8 cellular contexts compared by ENCODE assay signal in genomic region chr20:21102252-21102609, GRCh38. TPM values are rescaled to one million over a fixed set of nuclear protein-coding genes. Genes with fewer than 3 reads are reported as not detected.
DNase-seq lines count a peak whose midpoint lies in the region; ATAC-seq, FAIRE-seq and TF ChIP-seq lines count a peak whose summit lies in the region.

No MANE protein-coding gene starts in this region.

- no peak for DNase-seq in CD14-positive monocyte (ENCODE audit: low spot score)
- DNase-seq in H1 (ENCODE audit: low read depth in 1 of 2, low spot score in 2 of 2): peak in 1 of 2 experiments; percentile 76
- no peak for DNase-seq in natural killer cell treated with Interleukin-12 subunit alpha and Interleukin-12 subunit beta and Interleukin-15 and Interleukin-18, amount 100 ng/mL, for 72 hours (ENCODE audit: low spot score)
- no peak for DNase-seq in NCI-H2196 treated with DMSO at 0.1 percent for 48 hours (lab: John Stamatoyannopoulos, UW; ENCODE audit: unreplicated experiment)

- no peak overlapping the region for H3K4ac ChIP-seq in H1 (replicated peaks; ENCODE audit: insufficient read length, low read depth, low read length)

- peaks cover 50% of the 10 kb centered on the region for H3K4me1 Mint-ChIP-seq in CD14-positive monocyte
- peaks cover 20 to 26% of the 10 kb centered on the region in 2 donors for H3K4me1 Mint-ChIP-seq in natural killer cell treated with Interleukin-12 subunit alpha and Interleukin-12 subunit beta and Interleukin-15 and Interleukin-18, amount 100 ng/mL, for 72 hours (ENCODE audit: low read depth in 2 of 2)

- peak overlapping the region; percentile 77 for H3K4me2 ChIP-seq in Loucy (ENCODE audit: low read depth, low read length, poor library complexity, severe bottlenecking)
- peak overlapping the region; percentile 97 to 98 for H3K4me2 ChIP-seq in H1 (ENCODE audit: insufficient read depth in 1 of 2, low read depth in 2 of 2, low read length in 2 of 2)

- intact Hi-C loops in CD14-positive monocyte (cut with micrococcal nuclease): no loop called here

- POLR2A ChIA-PET in H1 (lab: Charles Lee; ENCODE audit: partially characterized antibody): interaction anchor here (0.6 to 4.0 kb wide), 16 partner anchors 12 to 237 kb away, joined by 3 to 20 read pairs (median 5); partner anchors contain the start of genes KIZ and XRN2

- H3K9me3 ChIP-seq in Loucy (ENCODE audit: insufficient read depth, low read depth, low read length) (no peaks in the 10 kb centered on the region), H1 (ENCODE audit: insufficient read depth in 2 of 2, low read depth in 1 of 2, low read length in 1 of 2) (no peaks in the 10 kb centered on the region)

- TF ChIP-seq EP300 in H1 (IDR thresholded peaks at IDR 0.05; ENCODE audit: borderline replicate concordance in 1 of 2, low read depth in 2 of 2, low read length in 2 of 2): no peak

- peaks cover 2 to 22% of the 10 kb centered on the region in 2 donors for H3K36me3 Mint-ChIP-seq in CD14-positive monocyte
- H3K36me3 Mint-ChIP-seq in natural killer cell treated with Interleukin-12 subunit alpha and Interleukin-12 subunit beta and Interleukin-15 and Interleukin-18, amount 100 ng/mL, for 72 hours: no peaks in the 10 kb centered on the region

- H3K79me1 ChIP-seq in H1 (ENCODE audit: low read depth, low read length): no peaks in the 10 kb centered on the region

- peak overlapping the region; percentile 69 for H3K4me3 ChIP-seq in Loucy (ENCODE audit: low read length, poor library complexity, severe bottlenecking)
- peak overlapping the region; percentile 39 to 78 (median 47) for H3K4me3 ChIP-seq in H1 (ENCODE audit: extremely low read depth in 1 of 4, insufficient read depth in 2 of 4, low read depth in 3 of 4, low read length in 4 of 4)

- TF ChIP-seq RAD21 in H1 (IDR thresholded peaks at IDR 0.05 in 1 of 2, conservative IDR thresholded peaks at IDR 0.05 in 1 of 2; ENCODE audit: low read depth in 2 of 2, low read length in 2 of 2): 0 out of 4 replicates have a peak, but pooled peaks of 1 of the 2 experiments have one; percentile 8

- CTCF ChIA-PET in H1 (lab: Charles Lee; ENCODE audit: partially characterized antibody): interaction anchor here (0.6 to 3.5 kb wide), 21 partner anchors 11 to 427 kb away, joined by 3 to 23 read pairs (median 5); partner anchors contain the start of gene KIZ

- H3K27ac ChIP-seq in H1 (ENCODE audit: low read depth, low read length): no peak overlapping the region

- no peaks in the 10 kb centered on the region for H4K20me1 ChIP-seq in Loucy (ENCODE audit: insufficient read depth, low read length, poor library complexity, severe bottlenecking)
- H4K20me1 ChIP-seq in H1 (replicated peaks in 1 of 2; ENCODE audit: control insufficient read depth in 1 of 2, insufficient read depth in 2 of 2, low read length in 2 of 2): peaks cover 0 to 5% of the 10 kb centered on the region in 2 experiments

- no peaks in the 10 kb centered on the region for H3F3A ChIP-seq in Loucy (ENCODE audit: low read depth)

- no peak overlapping the region for H3K23ac ChIP-seq in H1 (ENCODE audit: insufficient read length)

- no peak overlapping the region for H2BK20ac ChIP-seq in H1 (ENCODE audit: low read length)

- TF ChIP-seq POLR2A in H1 (IDR thresholded peaks at IDR 0.05; ENCODE audit: control extremely low read depth in 1 of 2, low read depth in 2 of 2, low read length in 2 of 2): no peak

- H3K4me3 Mint-ChIP-seq in CD14-positive monocyte: peak overlapping the region; percentile 95 to 97
- H3K4me3 Mint-ChIP-seq in natural killer cell treated with Interleukin-12 subunit alpha and Interleukin-12 subunit beta and Interleukin-15 and Interleukin-18, amount 100 ng/mL, for 72 hours: peak overlapping the region; percentile 80

- TF ChIP-seq CTCF in CD14-positive monocyte (IDR thresholded peaks at IDR 0.05): no peak
- no peak; the same call in 1 of the 2 replicates for TF ChIP-seq CTCF in Loucy (conservative IDR thresholded peaks at IDR 0.05; ENCODE audit: low read length)
- TF ChIP-seq CTCF in H1 (IDR thresholded peaks at IDR 0.05; ENCODE audit: control extremely low read depth in 1 of 3, insufficient read depth in 1 of 3, low read depth in 1 of 3, low read length in 3 of 3): peak; percentile 4 to 11 (median 9); a peak in 2 of 4 replicates

- H2BK5ac ChIP-seq in H1 (ENCODE audit: low read depth, low read length): peak overlapping the region; percentile 42; the same call in 1 of the 2 replicates

- no peaks in the 10 kb centered on the region for H3K27me3 ChIP-seq in Loucy (ENCODE audit: insufficient read depth, low read length, poor library complexity, severe bottlenecking)
- H3K27me3 ChIP-seq in H1 (replicated peaks in 1 of 4; ENCODE audit: control insufficient read depth in 3 of 4, extremely low read depth in 1 of 4, insufficient read depth in 3 of 4, low read length in 3 of 4): peaks cover 36 to 99% (median 87%) of the 10 kb centered on the region in 4 experiments

- H3K79me2 ChIP-seq in Loucy (ENCODE audit: insufficient read depth, low read length) (no peaks in the 10 kb centered on the region), H1 (ENCODE audit: control insufficient read depth in 1 of 2, insufficient read depth in 2 of 2, low read length in 2 of 2) (no peaks in the 10 kb centered on the region)

- no peak overlapping the region for H2BK15ac ChIP-seq in H1 (ENCODE audit: low read length)

- H4K5ac ChIP-seq in H1 (ENCODE audit: insufficient read length, low read depth, low read length): peak overlapping the region; percentile 10

- H3K18ac ChIP-seq in H1 (ENCODE audit: extremely low read depth, low read length): no peak overlapping the region; the same call in 1 of the 2 replicates

- H3K23me2 ChIP-seq in H1 (ENCODE audit: low read depth, low read length): peaks cover 32% of the 10 kb centered on the region

- peak overlapping the region; percentile 87 for H2BK12ac ChIP-seq in H1 (ENCODE audit: low read depth, low read length)

- peak overlapping the region; percentile 41 for H4K91ac ChIP-seq in H1 (replicated peaks; ENCODE audit: insufficient read length, low read length)

- H2AFZ ChIP-seq in Loucy (ENCODE audit: low read length) (peak overlapping the region; percentile 87), H1 (ENCODE audit: low read length) (peak overlapping the region; percentile 79; the same call in 1 of the 2 replicates)

- whole genome bisulfite sequencing in H1 (ENCODE audit: extremely low coverage in 1 of 2, insufficient coverage in 1 of 2, insufficient read length in 1 of 2, insufficient replicate concordance in 2 of 2, low coverage in 1 of 2, low lambda C conversion rate in 2 of 2, missing lambda C conversion rate in 1 of 2), 2 experiments: 5% methylated on average over 10 of the region's 13 CpGs; no CpG with 5 or more reads in 1 of the 2 experiments

- H3K9me3 Mint-ChIP-seq in CD14-positive monocyte: peaks cover 0 to 51% (median 26%) of the 10 kb centered on the region in 7 donors
- no peaks in the 10 kb centered on the region for H3K9me3 Mint-ChIP-seq in natural killer cell treated with Interleukin-12 subunit alpha and Interleukin-12 subunit beta and Interleukin-15 and Interleukin-18, amount 100 ng/mL, for 72 hours

- H3K14ac ChIP-seq in H1 (ENCODE audit: insufficient read length): no peak overlapping the region

- no peak for ATAC-seq in natural killer cell treated with Interleukin-12 subunit alpha and Interleukin-12 subunit beta and Interleukin-15 and Interleukin-18, amount 100 ng/mL, for 72 hours
- ATAC-seq in GM21737 (IDR thresholded peaks at IDR 0.05; ENCODE audit: unreplicated experiment) (no peak), GM18868 (IDR thresholded peaks at IDR 0.05; ENCODE audit: unreplicated experiment) (no peak), HG02981 (IDR thresholded peaks at IDR 0.05; ENCODE audit: unreplicated experiment) (no peak)

- peak overlapping the region in 5 of 7 donors; percentile 6 to 82 (median 55) for H3K27ac Mint-ChIP-seq in CD14-positive monocyte
- H3K27ac Mint-ChIP-seq in natural killer cell treated with Interleukin-12 subunit alpha and Interleukin-12 subunit beta and Interleukin-15 and Interleukin-18, amount 100 ng/mL, for 72 hours: peak overlapping the region in 1 of 2 donors; percentile 99

- FAIRE-seq in H1 (lab: Jason Lieb, UNC): no peak

- H3K36me3 ChIP-seq in Loucy (ENCODE audit: insufficient read depth, low read length) (no peaks in the 10 kb centered on the region), H1 (ENCODE audit: control insufficient read depth in 2 of 4, insufficient read depth in 4 of 4, low read length in 3 of 4) (no peaks in the 10 kb centered on the region)

- peaks cover 18% of the 10 kb centered on the region for H3K4me1 ChIP-seq in Loucy (ENCODE audit: insufficient read depth, low read length, poor library complexity, severe bottlenecking)
- H3K4me1 ChIP-seq in H1 (replicated peaks in 1 of 4; ENCODE audit: control insufficient read depth in 3 of 4, insufficient read depth in 4 of 4, low read length in 3 of 4): peaks cover 10 to 28% (median 17%) of the 10 kb centered on the region in 4 experiments

- peak overlapping the region; percentile 59 for H3K9ac ChIP-seq in Loucy (ENCODE audit: low read depth, low read length, poor library complexity, severe bottlenecking)
- H3K9ac ChIP-seq in H1 (replicated peaks in 1 of 4; ENCODE audit: extremely low read depth in 1 of 4, low read depth in 3 of 4, low read length in 3 of 4): no peak overlapping the region; a peak in 1 of 7 replicates

- H2AK5ac ChIP-seq in H1 (ENCODE audit: low read depth, low read length): no peak overlapping the region

- H3K27me3 Mint-ChIP-seq in CD14-positive monocyte (ENCODE audit: low read depth in 3 of 3): peaks cover 76 to 95% (median 94%) of the 10 kb centered on the region in 3 donors
- peaks cover 34 to 41% of the 10 kb centered on the region in 2 donors for H3K27me3 Mint-ChIP-seq in natural killer cell treated with Interleukin-12 subunit alpha and Interleukin-12 subunit beta and Interleukin-15 and Interleukin-18, amount 100 ng/mL, for 72 hours

- H2BK120ac ChIP-seq in H1 (replicated peaks; ENCODE audit: low read depth, low read length): peak overlapping the region; percentile 55

- H3K56ac ChIP-seq in H1 (replicated peaks; ENCODE audit: insufficient read length, low read depth, low read length): no peak overlapping the region

- H3K9me2 ChIP-seq in Loucy (replicated peaks; ENCODE audit: low read depth, low read length): no peaks in the 10 kb centered on the region

- H4K8ac ChIP-seq in H1 (ENCODE audit: extremely low read depth, insufficient read depth, low read length): no peak overlapping the region

RNA-seq across cellular contexts. Expression of gene LINC00237, which starts 3.9 kb away (rescaled TPM):
- polyA plus RNA-seq in CD14-positive monocyte (under 1 TPM; 0.31 to 0.39 TPM), H1 (2011; rRNA removed) (0.22 and 1.4 TPM in 2 replicates)
- total RNA-seq in H1 (2021; fragmentation: NEBNext Ultra II Directional; extraction: Animal tissue kit (Norgen Biotek cat#: 25700)): 0.28 and 0.69 TPM in 2 replicates
- polyA plus RNA-seq in H1 (2011; cell fraction: cytosol; rRNA removed): 3.6 TPM
- 0.74 TPM for polyA plus RNA-seq in H1 (2011; cell fraction: nucleus; rRNA removed)
- polyA plus RNA-seq in H1 (2012, experiment 1 of 2): 0.24 to 1.4 TPM (median 0.40 TPM) in 4 replicates
- polyA plus RNA-seq in H1 (2012, experiment 2 of 2): not detected
- polyA plus RNA-seq in H1 (2013, experiment 1 of 2): 0.28 TPM
- 0.55 TPM for polyA plus RNA-seq in H1 (2013, experiment 2 of 2)
- 0.29 and 0.66 TPM in 2 replicates for polyA minus RNA-seq in H1 (2011; rRNA and poly(A)+ RNA removed)
- not detected for polyA minus RNA-seq in H1 (2011; cell fraction: cytosol; rRNA and poly(A)+ RNA removed)
- not detected for polyA minus RNA-seq in H1 (2011; cell fraction: nucleus; rRNA and poly(A)+ RNA removed)
- not detected for total RNA-seq in natural killer cell treated with Interleukin-12 subunit alpha and Interleukin-12 subunit beta and Interleukin-15 and Interleukin-18, amount 100 ng/mL, for 72 hours

RNA-seq across cellular contexts. Expression of gene KIZ, which starts 23.7 kb away (rescaled TPM):
- 10 to 100 TPM in 1 of 2 donors, 1 to 10 TPM in 1; 7.2 to 10.2 TPM for polyA plus RNA-seq in CD14-positive monocyte
- total RNA-seq in H1 (2021; fragmentation: NEBNext Ultra II Directional; extraction: Animal tissue kit (Norgen Biotek cat#: 25700)): 47.9 and 51.7 TPM in 2 replicates
- polyA plus RNA-seq in H1 (2011; rRNA removed): 12.7 and 13.0 TPM in 2 replicates
- polyA plus RNA-seq in H1 (2011; cell fraction: cytosol; rRNA removed): 26.3 TPM
- 36.0 TPM for polyA plus RNA-seq in H1 (2011; cell fraction: nucleus; rRNA removed)
- polyA plus RNA-seq in H1 (2012, experiment 1 of 2): 20.3 to 41.2 TPM (median 27.0 TPM) in 4 replicates
- polyA plus RNA-seq in H1 (2012, experiment 2 of 2): 2.5 TPM
- 47.2 TPM for polyA plus RNA-seq in H1 (2013, experiment 1 of 2)
- 45.8 TPM for polyA plus RNA-seq in H1 (2013, experiment 2 of 2)
- 16.4 and 25.0 TPM in 2 replicates for polyA minus RNA-seq in H1 (2011; rRNA and poly(A)+ RNA removed)
- polyA minus RNA-seq in H1 (2011; cell fraction: cytosol; rRNA and poly(A)+ RNA removed): 21.0 TPM
- polyA minus RNA-seq in H1 (2011; cell fraction: nucleus; rRNA and poly(A)+ RNA removed): 30.8 TPM
- 10 to 100 TPM; 10.5 to 20.6 TPM for total RNA-seq in natural killer cell treated with Interleukin-12 subunit alpha and Interleukin-12 subunit beta and Interleukin-15 and Interleukin-18, amount 100 ng/mL, for 72 hours

Comparison
In these comparisons a context has a peak if more than half of its experiments do, and no peak if none do; other contexts are left out.
1. CTCF ChIP-seq: peak in H1 (3 of 3); none in CD14-positive monocyte (single experiment) and Loucy (single experiment).